ENCODE assay signal across 8 cellular contexts in genomic region chr6:142871910-142872331, GRCh38.
DNase-seq lines count a peak whose midpoint lies in the region; ATAC-seq and TF ChIP-seq lines count a peak whose summit lies in the region.

No MANE protein-coding gene starts in this region.

- H3K9ac ChIP-seq in skeletal muscle tissue (ENCODE audit: low read depth in 1 of 3, low read length in 3 of 3), result no peak overlapping the region

- H3K4me1 ChIP-seq in skeletal muscle tissue (ENCODE audit: control insufficient read depth in 3 of 3, insufficient read depth in 3 of 3, low read length in 3 of 3), result peaks cover 27 to 53% (median 44%) of the 10 kb centered on the region in 3 donors

- H3K4me3 ChIP-seq in BJ (ENCODE audit: low read depth, low read length) (no peak overlapping the region), skeletal muscle tissue (ENCODE audit: low read length in 3 of 3) (no peak overlapping the region)

- H3K27me3 ChIP-seq in BJ (ENCODE audit: control insufficient read depth, insufficient read depth, low read length) (no peaks in the 10 kb centered on the region), skeletal muscle tissue (ENCODE audit: control insufficient read depth in 3 of 3, insufficient read depth in 3 of 3, low read length in 3 of 3) (no peaks in the 10 kb centered on the region)

- no peak for TF ChIP-seq CTCF in BJ (IDR thresholded peaks at IDR 0.05; ENCODE audit: insufficient read depth, low read depth, low read length)

- CTCF ChIA-PET in BJ (lab: Yijun Ruan, JAX), result interaction anchor here (0.7 to 2.1 kb wide), 3 partner anchors 11 to 472 kb away, joined by 3 to 6 read pairs (median 3); no protein-coding TSS in a partner anchor

- POLR2A ChIA-PET in BJ (lab: Charles Lee), result no interaction called here

- ATAC-seq in GM19455 (IDR thresholded peaks at IDR 0.05; ENCODE audit: unreplicated experiment), result peak; percentile 90
- ATAC-seq in HG03520 (IDR thresholded peaks at IDR 0.05; ENCODE audit: unreplicated experiment), result peak; percentile 90

- H3K27ac ChIP-seq in skeletal muscle tissue (ENCODE audit: low read depth, low read length), result peak overlapping the region; percentile 59

- H3K9me3 ChIP-seq in skeletal muscle tissue (ENCODE audit: control insufficient read depth in 3 of 3, low read length in 3 of 3), result no peaks in the 10 kb centered on the region

- peak; percentile 68 for DNase-seq in BJ (ENCODE audit: low read depth)
- DNase-seq in activated CD8-positive, alpha-beta memory T cell treated with anti-CD3 and anti-CD28 coated beads, Interleukin-2, amount 50 U/mL, for 4 hours, result peak; percentile 49
- peak; percentile 98 for DNase-seq in foreskin melanocyte
- no peak for DNase-seq in NCI-H748 (lab: John Stamatoyannopoulos, UW; ENCODE audit: unreplicated experiment)
- no peak for DNase-seq in NCI-H2196 (lab: John Stamatoyannopoulos, UW; ENCODE audit: unreplicated experiment)

- H3K36me3 ChIP-seq in BJ (ENCODE audit: control insufficient read depth, insufficient read depth, low read length), result no peaks in the 10 kb centered on the region
- no peaks in the 10 kb centered on the region for H3K36me3 ChIP-seq in skeletal muscle tissue (ENCODE audit: control insufficient read depth in 3 of 3, insufficient read depth in 3 of 3, low read length in 3 of 3)

Comparison
In these comparisons a context has a peak if more than half of its experiments do, and no peak if none do; other contexts are left out.
1. DNase-seq: peak in BJ (single experiment), activated CD8-positive, alpha-beta memory T cell treated with anti-CD3 and anti-CD28 coated beads, Interleukin-2, amount 50 U/mL, for 4 hours (single experiment) and foreskin melanocyte (single experiment); none in NCI-H748 (single experiment) and NCI-H2196 (single experiment).